14 cellular contexts compared by ENCODE assay signal in genomic region chr5:73642296-73642695, GRCh38. TPM values are rescaled to one million over a fixed set of nuclear protein-coding genes. Genes with fewer than 3 reads are reported as not detected.
"Had no signal": no experiment of that assay in that cellular context is flagged by ENCODE, and none has a peak within 500 bp of the region (broad histone marks: within the 10 kb centered on the region; RNA-seq: fewer than 3 reads in every experiment).

No MANE protein-coding gene starts in this region.

- H3K4me3 ChIP-seq: esophagus muscularis mucosa, hepatocyte, psoas muscle, right lobe of liver, upper lobe of left lung had no signal

- H3K4me1 ChIP-seq: psoas muscle had no signal

- H3K36me3 ChIP-seq: brain microvascular endothelial cell, esophagus muscularis mucosa, right lobe of liver, upper lobe of left lung had no signal

- H3K9me3 ChIP-seq: esophagus muscularis mucosa, psoas muscle, right lobe of liver, upper lobe of left lung had no signal

- H3K27me3 ChIP-seq: brain microvascular endothelial cell, esophagus muscularis mucosa, right lobe of liver, upper lobe of left lung had no signal

- DNase-seq: activated B cell treated with CpG ODN at 0.5 μM for 24 hours; activated CD4-positive, alpha-beta T cell treated with anti-CD3 and anti-CD28 coated beads, Interleukin-2, amount 10 ng/mL, durations not matched to agents 24 days and 14 days; activated CD8-positive, alpha-beta memory T cell treated with anti-CD3 and anti-CD28 coated beads, Interleukin-2, amount 50 U/mL, for 48 hours; activated naive CD4-positive, alpha-beta T cell; activated naive CD8-positive, alpha-beta T cell treated with anti-CD3 and anti-CD28 coated beads, Interleukin-2, amount 10 ng/mL, durations not matched to agents 7 days and 5 days; activated T-cell treated with anti-CD3 and anti-CD28 coated beads, Interleukin-2, amount 50 U/mL, for 72 hours; brain microvascular endothelial cell; occipital lobe; psoas muscle; right lobe of liver; T-helper 17 cell; upper lobe of left lung had no signal

- ATAC-seq: activated T-cell treated with anti-CD3 and anti-CD28 coated beads, Interleukin-2, amount 50 U/mL, for 72 hours; psoas muscle; T-helper 17 cell had no signal

- H3K27ac ChIP-seq: brain microvascular endothelial cell, esophagus muscularis mucosa, hepatocyte, psoas muscle, right lobe of liver, upper lobe of left lung had no signal

RNA-seq across cellular contexts. Expression of gene ARHGEF28, which starts 16.3 kb away (rescaled TPM):
- total RNA-seq: activated B cell treated with CpG ODN at 0.5 μM for 24 hours had no signal
